ENCODE assay signal across 38 cellular contexts in genomic region chr11:67535577-67535976, GRCh38. TPM values are rescaled to one million over a fixed set of nuclear protein-coding genes. Genes with fewer than 3 reads are reported as not detected.
"Had no signal": no experiment of that assay in that cellular context is flagged by ENCODE, and none has a peak within 500 bp of the region (broad histone marks: within the 10 kb centered on the region; RNA-seq: fewer than 3 reads in every experiment).

No MANE protein-coding gene starts in this region.

- H3K4me3 ChIP-seq: MG63 had no signal

- H3K36me3 ChIP-seq: MG63 had no signal

- DNase-seq: Karpas-422, Kasumi-1, MG63, MM.1S, MV-4-11, NCI-H1048, NCI-H1092, NCI-H1092 treated with DMSO at 0.1 percent for 48 hours, NCI-H1105, NCI-H1105 treated with DMSO at 0.1 percent for 48 hours, NCI-H1417, NCI-H1417 treated with DMSO at 0.1 percent for 48 hours, NCI-H1436, NCI-H1436 treated with DMSO at 0.1 percent for 48 hours, NCI-H146, NCI-H1694, NCI-H1694 treated with DMSO at 0.1 percent for 48 hours, NCI-H187, NCI-H187 treated with DMSO at 0.1 percent for 48 hours, NCI-H1930, NCI-H2029, NCI-H2029 treated with DMSO at 0.1 percent for 48 hours, NCI-H2081, NCI-H2081 treated with DMSO at 0.1 percent for 48 hours, NCI-H2107, NCI-H2171, NCI-H2171 treated with DMSO at 0.1 percent for 48 hours, NCI-H2227 treated with DMSO at 0.1 percent for 48 hours, NCI-H226, NCI-H345, NCI-H446, NCI-H446 treated with DMSO at 0.1 percent for 48 hours, NCI-H510A had no signal

- H3K9ac ChIP-seq: KMS-11 had no signal

- H3K27me3 ChIP-seq: MG63 had no signal

- H3K27ac ChIP-seq: KMS-11 had no signal

RNA-seq across cellular contexts. Expression of gene CABP2, which starts 12.3 kb away (rescaled TPM):
- total RNA-seq: LHCN-M2, M059J, MCF 10A, NCI-H460 had no signal
